ENCODE assay signal across 1 cellular context in the genomic region with DNA sequence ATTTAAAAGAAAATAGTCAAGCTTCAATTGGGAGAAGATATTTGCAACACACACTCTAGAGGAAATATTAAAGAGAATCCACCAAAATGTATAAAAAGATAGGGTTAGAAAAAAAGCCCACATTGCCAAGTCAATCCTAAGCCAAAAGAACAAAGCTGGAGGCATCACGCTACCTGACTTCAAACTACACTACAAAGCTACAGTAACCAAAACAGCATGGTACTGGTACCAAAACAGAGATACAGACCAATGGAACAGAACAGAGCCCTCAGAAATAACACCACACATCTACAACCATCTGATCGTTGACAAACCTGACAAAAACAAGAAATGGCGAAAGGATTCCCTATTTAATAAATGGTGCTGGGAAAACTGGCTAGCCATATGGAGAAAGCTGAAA. TPM values are rescaled to one million over a fixed set of nuclear protein-coding genes. Genes with fewer than 3 reads are reported as not detected.
"Had no signal": no experiment of that assay in that cellular context is flagged by ENCODE, and none has a peak within 500 bp of the region (broad histone marks: within the 10 kb centered on the region; RNA-seq: fewer than 3 reads in every experiment).

No MANE protein-coding gene starts in this region.

RNA-seq across cellular contexts. Expression of a gene that starts 39.5 kb away (rescaled TPM):
- total RNA-seq: tibial nerve had no signal
